ENCODE assay signal across 8 cellular contexts in the genomic region with DNA sequence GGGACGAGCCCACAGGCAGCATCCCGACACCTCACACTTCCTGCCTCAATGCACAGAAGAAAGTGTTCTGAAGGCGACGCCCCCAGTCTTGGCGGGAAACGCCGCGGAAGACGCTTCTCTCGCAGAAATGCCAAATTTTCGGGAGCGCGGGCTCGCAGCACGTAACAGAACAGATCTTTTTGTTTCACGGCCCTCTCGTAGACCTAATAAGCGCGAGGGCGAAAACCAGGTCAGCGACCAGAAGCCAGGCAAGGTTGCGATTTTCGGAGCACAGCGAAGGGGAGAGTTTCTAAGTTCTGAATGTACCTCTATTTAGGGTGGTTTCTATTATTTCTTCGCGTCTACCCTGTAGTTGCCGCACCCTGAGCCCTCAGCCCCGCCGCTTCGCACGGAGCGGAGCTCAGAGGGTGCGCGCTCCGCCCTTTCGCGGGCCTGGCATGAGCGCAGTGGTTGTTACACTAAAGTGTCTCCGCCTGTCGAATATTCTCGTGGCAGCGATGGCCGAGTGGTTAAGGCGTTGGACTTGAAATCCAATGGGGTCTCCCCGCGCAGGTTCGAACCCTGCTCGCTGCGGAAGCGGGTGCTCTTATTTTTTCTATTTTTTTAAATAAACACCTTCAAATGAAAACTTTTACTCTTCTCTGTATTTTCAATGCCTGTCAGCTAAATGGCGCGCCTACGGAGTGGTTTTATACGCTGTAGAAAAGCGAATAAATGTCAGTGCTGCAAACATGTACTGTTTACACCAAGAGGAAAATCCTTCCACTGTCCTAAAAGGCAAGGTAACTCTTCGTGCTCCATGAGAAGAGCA.
A peak's percentile ranks its signal among the peaks of the same experiment; 100 is the strongest.
DNase-seq lines count a peak whose midpoint lies in the region; ATAC-seq and TF ChIP-seq lines count a peak whose summit lies in the region.

No MANE protein-coding gene starts in this region.

- ATAC-seq in GM18502 (IDR thresholded peaks at IDR 0.05; ENCODE audit: poor library complexity, unreplicated experiment) = peak; percentile 86
- peak; percentile 85 for ATAC-seq in HG02973 (IDR thresholded peaks at IDR 0.05; ENCODE audit: unreplicated experiment)
- peak; percentile 99 for ATAC-seq in aorta (ENCODE audit: low FRiP score)

- H3K27me3 ChIP-seq in hepatocyte (no peaks in the 10 kb centered on the region), rectal smooth muscle tissue (ENCODE audit: control insufficient read depth, insufficient read depth, low read length) (no peaks in the 10 kb centered on the region), aorta (ENCODE audit: control insufficient read depth in 1 of 2, insufficient read depth in 2 of 2, low read length in 1 of 2) (no peaks in the 10 kb centered on the region)

- H3K9me3 ChIP-seq in hepatocyte (ENCODE audit: low read depth) = no peaks in the 10 kb centered on the region
- H3K9me3 ChIP-seq in aorta (ENCODE audit: control insufficient read depth, low read length) = no peaks in the 10 kb centered on the region

- peak overlapping the region; percentile 99 for H2AFZ ChIP-seq in hepatocyte

- no peaks in the 10 kb centered on the region for H3K9me2 ChIP-seq in hepatocyte (replicated peaks; ENCODE audit: insufficient read depth)

- no peaks in the 10 kb centered on the region for H4K20me1 ChIP-seq in hepatocyte (ENCODE audit: insufficient read depth, poor library complexity, severe bottlenecking)

- peak overlapping the region; percentile 87 for H3K4me3 ChIP-seq in astrocyte of the cerebellum (ENCODE audit: low read depth, low read length)
- H3K4me3 ChIP-seq in hepatocyte = peak overlapping the region; percentile 80
- peak overlapping the region; percentile 98 for H3K4me3 ChIP-seq in rectal smooth muscle tissue (ENCODE audit: low read length)
- peak overlapping the region; percentile 91 to 94 for H3K4me3 ChIP-seq in aorta (ENCODE audit: low read length in 2 of 2)

- H3K4me1 ChIP-seq in hepatocyte (ENCODE audit: insufficient read depth) (no peaks in the 10 kb centered on the region), rectal smooth muscle tissue (ENCODE audit: control insufficient read depth, insufficient read depth, low read length) (no peaks in the 10 kb centered on the region), aorta (ENCODE audit: control insufficient read depth in 1 of 2, insufficient read depth in 2 of 2, low read length in 2 of 2) (no peaks in the 10 kb centered on the region)

- H3K27ac ChIP-seq in hepatocyte (peak overlapping the region; percentile 91), rectal smooth muscle tissue (ENCODE audit: low read depth, low read length) (peak overlapping the region; percentile 98), aorta (ENCODE audit: low read depth in 1 of 2, low read length in 2 of 2) (peak overlapping the region; percentile 72 to 86)

- peak; percentile 78 to 84 for DNase-seq in NCI-H1930 (lab: John Stamatoyannopoulos, UW)
- peak; percentile 87 for DNase-seq in T-helper 22 cell (ENCODE audit: low read depth)
- peak; percentile 84 for DNase-seq in astrocyte of the cerebellum (ENCODE audit: low read depth)
- DNase-seq in hepatocyte (ENCODE audit: low spot score) = peak; percentile 94
- peak; percentile 94 to 96 for DNase-seq in aorta

- TF ChIP-seq CTCF in astrocyte of the cerebellum (IDR thresholded peaks at IDR 0.05; ENCODE audit: low read depth, low read length, missing control alignments) (no peak), hepatocyte (IDR thresholded peaks at IDR 0.05; ENCODE audit: poor library complexity) (no peak)

- no peaks in the 10 kb centered on the region for H3K79me2 ChIP-seq in hepatocyte

- in situ Hi-C loops in astrocyte of the cerebellum (cut with HindIII; ENCODE audit: low sequenced_read_pairs) = no loop called here

- WGBS in hepatocyte (ENCODE audit: low lambda C conversion rate, missing lambda C conversion rate) = 1% methylated on average over 56 of the region's 56 CpGs
- 0% methylated on average over 54 to 56 of the region's 56 CpGs for WGBS in aorta, 2 donors

- H3K9ac ChIP-seq in rectal smooth muscle tissue (ENCODE audit: low read length) = peak overlapping the region; percentile 85

- intact Hi-C loops in aorta (cut with DNase I) = loop anchor here in 1 of 2 donors (5.0 kb wide), 1 partner anchor 67 kb away; a partner anchor contains a TSS

- H3K4me2 ChIP-seq in hepatocyte = peak overlapping the region; percentile 91

- H3K36me3 ChIP-seq in hepatocyte (replicated peaks; ENCODE audit: insufficient read depth, low read depth) (no peaks in the 10 kb centered on the region), rectal smooth muscle tissue (ENCODE audit: control insufficient read depth, insufficient read depth, low read length) (no peaks in the 10 kb centered on the region), aorta (ENCODE audit: control insufficient read depth in 1 of 2, insufficient read depth in 2 of 2, low read length in 1 of 2) (no peaks in the 10 kb centered on the region)

Comparison
In these comparisons a context has a peak if more than half of its experiments do, and no peak if none do; other contexts are left out.
1. Peak in every context shown above with its lines: DNase-seq, ATAC-seq, H3K4me3 ChIP-seq and H3K27ac ChIP-seq.